In the genomic region with DNA sequence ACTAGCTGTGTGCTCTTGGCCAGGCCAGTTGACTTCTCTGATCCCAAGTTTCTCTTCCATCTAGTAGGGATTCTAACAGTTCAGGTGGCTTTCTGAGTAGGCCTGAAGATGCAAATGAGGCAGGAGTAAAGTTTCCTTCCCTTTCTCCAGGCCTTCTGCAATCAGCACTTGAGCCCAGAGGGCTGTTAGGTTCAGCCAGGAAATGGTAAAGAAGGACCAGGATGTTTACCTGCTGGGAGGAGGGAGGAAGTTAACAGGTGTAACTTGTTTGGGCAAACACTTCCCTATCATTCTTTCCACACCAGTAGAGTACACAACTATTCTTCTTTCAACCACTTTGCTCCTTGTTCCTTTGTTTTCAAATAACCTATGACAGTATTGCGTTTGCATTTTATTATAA, we compare ENCODE assay signal across 14 cellular contexts. TPM values are rescaled to one million over a fixed set of nuclear protein-coding genes. Genes with fewer than 3 reads are reported as not detected.
DNase-seq lines count a peak whose midpoint lies in the region; ATAC-seq and TF ChIP-seq lines count a peak whose summit lies in the region.
"Had no signal": no experiment of that assay in that cellular context is flagged by ENCODE, and none has a peak within 500 bp of the region (broad histone marks: within the 10 kb centered on the region; RNA-seq: fewer than 3 reads in every experiment).

No MANE protein-coding gene starts in this region.

- no peak for DNase-seq in T-helper 2 cell treated with Interferon-gamma antibody and Interleukin-4, amounts not matched to agents 5 μg/mL and 100 μg/mL, for 36 hours (ENCODE audit: low spot score)
- no peak for DNase-seq in T-helper 2 cell
- DNase-seq in NCI-H510A treated with DMSO at 0.1 percent for 48 hours (lab: John Stamatoyannopoulos, UW) = peak; percentile 64
- DNase-seq in effector memory CD8-positive, alpha-beta T cell = no peak
- DNase-seq in NCI-H526 treated with DMSO at 0.1 percent for 48 hours (lab: John Stamatoyannopoulos, UW) = no peak
- no peak for DNase-seq in right atrium auricular region (ENCODE audit: low spot score)
- DNase-seq: activated CD8-positive, alpha-beta memory T cell treated with anti-CD3 and anti-CD28 coated beads for 24 hours; dorsolateral prefrontal cortex; SW 1271 had no signal

- no peaks in the 10 kb centered on the region for H3K27me3 Mint-ChIP-seq in T-helper 2 cell treated with Interferon-gamma antibody and Interleukin-4, amounts not matched to agents 5 μg/mL and 100 μg/mL, for 36 hours (ENCODE audit: low read depth)
- H3K27me3 Mint-ChIP-seq in effector memory CD8-positive, alpha-beta T cell = no peaks in the 10 kb centered on the region

- no peaks in the 10 kb centered on the region for H3K27me3 ChIP-seq in right atrium auricular region
- H3K27me3 ChIP-seq: dorsolateral prefrontal cortex, tibial nerve had no signal

- no peak for TF ChIP-seq CTCF in right atrium auricular region (IDR thresholded peaks at IDR 0.05)

- H3K36me3 ChIP-seq in right atrium auricular region = no peaks in the 10 kb centered on the region
- H3K36me3 ChIP-seq: tibial nerve had no signal

- H3K9me3 ChIP-seq in right atrium auricular region = no peaks in the 10 kb centered on the region
- H3K9me3 ChIP-seq: tibial nerve had no signal

- H3K36me3 Mint-ChIP-seq in T-helper 2 cell treated with Interferon-gamma antibody and Interleukin-4, amounts not matched to agents 5 μg/mL and 100 μg/mL, for 36 hours (ENCODE audit: low read depth) = peaks cover 21% of the 10 kb centered on the region
- no peaks in the 10 kb centered on the region for H3K36me3 Mint-ChIP-seq in effector memory CD8-positive, alpha-beta T cell (ENCODE audit: insufficient read depth)

- H3K4me3 Mint-ChIP-seq in T-helper 2 cell treated with Interferon-gamma antibody and Interleukin-4, amounts not matched to agents 5 μg/mL and 100 μg/mL, for 36 hours = peak overlapping the region; percentile 73
- no peak overlapping the region for H3K4me3 Mint-ChIP-seq in effector memory CD8-positive, alpha-beta T cell
- H3K4me3 Mint-ChIP-seq: neural crest cell had no signal

- H3K9me3 Mint-ChIP-seq in T-helper 2 cell treated with Interferon-gamma antibody and Interleukin-4, amounts not matched to agents 5 μg/mL and 100 μg/mL, for 36 hours = peaks cover 8% of the 10 kb centered on the region
- H3K9me3 Mint-ChIP-seq in effector memory CD8-positive, alpha-beta T cell = no peaks in the 10 kb centered on the region
- H3K9me3 Mint-ChIP-seq: neural crest cell had no signal

- H3K27ac Mint-ChIP-seq in T-helper 2 cell treated with Interferon-gamma antibody and Interleukin-4, amounts not matched to agents 5 μg/mL and 100 μg/mL, for 36 hours = peak overlapping the region; percentile 92
- peak overlapping the region; percentile 23 to 65 for H3K27ac Mint-ChIP-seq in effector memory CD8-positive, alpha-beta T cell

- H3K27ac ChIP-seq in skin epidermis (peak overlapping the region in 15 of 21 experiments; percentile 2 to 81 (median 65)), right atrium auricular region (no peak overlapping the region)
- H3K27ac ChIP-seq: dorsolateral prefrontal cortex, tibial nerve had no signal

- peaks cover 53% of the 10 kb centered on the region for H3K4me1 Mint-ChIP-seq in T-helper 2 cell treated with Interferon-gamma antibody and Interleukin-4, amounts not matched to agents 5 μg/mL and 100 μg/mL, for 36 hours (ENCODE audit: low read depth)
- H3K4me1 Mint-ChIP-seq in effector memory CD8-positive, alpha-beta T cell (ENCODE audit: low read depth in 2 of 2) = peaks cover 5 to 6% of the 10 kb centered on the region in 2 donors
- H3K4me1 Mint-ChIP-seq: neural crest cell had no signal

- H3K4me1 ChIP-seq in right atrium auricular region = no peaks in the 10 kb centered on the region

- H3K4me3 ChIP-seq in skin epidermis (no peak overlapping the region), right atrium auricular region (no peak overlapping the region)
- H3K4me3 ChIP-seq: dorsolateral prefrontal cortex, tibial nerve had no signal

- no peak for ATAC-seq in effector memory CD8-positive, alpha-beta T cell (replicated peaks)
- no peak for ATAC-seq in HG03095 (IDR thresholded peaks at IDR 0.05; ENCODE audit: unreplicated experiment)

RNA-seq across cellular contexts. Expression of a gene that starts 13.3 kb away (rescaled TPM):
- total RNA-seq in right atrium auricular region = 10 to 100 TPM; 12.6 to 15.6 TPM
- total RNA-seq: LHCN-M2, neural crest cell had no signal

Comparison
In these comparisons a context has a peak if more than half of its experiments do, and no peak if none do; other contexts are left out.
1. H3K27ac ChIP-seq: peak in skin epidermis (15 of 21); none in right atrium auricular region (0 of 2).